ENCODE assay signal across 20 cellular contexts in genomic region chr2:175855236-175855635, GRCh38.
DNase-seq lines count a peak whose midpoint lies in the region; ATAC-seq and TF ChIP-seq lines count a peak whose summit lies in the region.
"Had no signal": no experiment of that assay in that cellular context is flagged by ENCODE, and none has a peak within 500 bp of the region (broad histone marks: within the 10 kb centered on the region; RNA-seq: fewer than 3 reads in every experiment).

No MANE protein-coding gene starts in this region.

- DNase-seq in heart right ventricle: no peak
- DNase-seq in left ventricle myocardium superior: no peak
- peak; percentile 53 for DNase-seq in NCI-H69 (lab: John Stamatoyannopoulos, UW)
- DNase-seq in glutamatergic neuron: no peak
- DNase-seq in RKO (ENCODE audit: low spot score): no peak
- DNase-seq: activated CD4-positive, alpha-beta memory T cell treated with anti-CD3 and anti-CD28 coated beads for 36 hours; activated effector memory CD4-positive, alpha-beta T cell treated with anti-CD3 and anti-CD28 coated beads, Interleukin-2, amount 50 U/mL, for 16 hours; body of pancreas; CD4-positive, alpha-beta memory T cell; colonic mucosa; DND-41; KG1; nephron progenitor cell; stimulated activated CD4-positive, alpha-beta T cell treated with anti-CD3 and anti-CD28 coated beads, Interleukin-4, amount 100 ng/mL, for 24 hours; stimulated activated naive CD4-positive, alpha-beta T cell treated with Interleukin-2 at 50 U/mL for 16 hours had no signal

- peak overlapping the region; percentile 66 for H3K4me3 Mint-ChIP-seq in glutamatergic neuron (ENCODE audit: unreplicated experiment)
- H3K4me3 Mint-ChIP-seq: activated CD4-positive, alpha-beta memory T cell treated with anti-CD3 and anti-CD28 coated beads for 36 hours; CD4-positive, alpha-beta memory T cell; mesothelial cell of epicardium; nephron progenitor cell had no signal

- ATAC-seq in heart right ventricle (no peak), left ventricle myocardium superior (no peak), HG03521 (IDR thresholded peaks at IDR 0.05; ENCODE audit: unreplicated experiment) (no peak), GM19328 (IDR thresholded peaks at IDR 0.05; ENCODE audit: unreplicated experiment) (no peak)
- ATAC-seq: body of pancreas had no signal

- H3K27me3 Mint-ChIP-seq in glutamatergic neuron (ENCODE audit: unreplicated experiment): peaks cover 8% of the 10 kb centered on the region
- H3K27me3 Mint-ChIP-seq: activated CD4-positive, alpha-beta memory T cell treated with anti-CD3 and anti-CD28 coated beads for 36 hours had no signal

- H3K4me3 ChIP-seq in heart right ventricle (no peak overlapping the region), stomach smooth muscle (ENCODE audit: low read length in 2 of 2) (no peak overlapping the region)
- H3K4me3 ChIP-seq: body of pancreas, colonic mucosa, tibial nerve had no signal

- H3K9me3 ChIP-seq in heart right ventricle (no peaks in the 10 kb centered on the region), stomach smooth muscle (ENCODE audit: control insufficient read depth in 2 of 2, low read length in 2 of 2) (no peaks in the 10 kb centered on the region)
- H3K9me3 ChIP-seq: body of pancreas, colonic mucosa, tibial nerve had no signal

- H3K27me3 ChIP-seq in heart right ventricle (no peaks in the 10 kb centered on the region), stomach smooth muscle (ENCODE audit: control insufficient read depth in 1 of 2, insufficient read depth in 2 of 2, low read length in 2 of 2) (no peaks in the 10 kb centered on the region)
- H3K27me3 ChIP-seq: body of pancreas, colonic mucosa, tibial nerve had no signal

- H3K9me3 Mint-ChIP-seq in glutamatergic neuron (ENCODE audit: unreplicated experiment): peaks cover 15% of the 10 kb centered on the region
- H3K9me3 Mint-ChIP-seq: activated CD4-positive, alpha-beta memory T cell treated with anti-CD3 and anti-CD28 coated beads for 36 hours had no signal

- peaks cover 48% of the 10 kb centered on the region for H3K4me1 Mint-ChIP-seq in glutamatergic neuron (ENCODE audit: low read depth, unreplicated experiment)
- H3K4me1 Mint-ChIP-seq: CD4-positive, alpha-beta memory T cell had no signal

- H3K36me3 ChIP-seq in heart right ventricle (no peaks in the 10 kb centered on the region), stomach smooth muscle (ENCODE audit: control insufficient read depth in 2 of 2, insufficient read depth in 2 of 2, low read length in 2 of 2) (no peaks in the 10 kb centered on the region)
- H3K36me3 ChIP-seq: colonic mucosa, tibial nerve had no signal

- TF ChIP-seq CTCF in heart right ventricle (IDR thresholded peaks at IDR 0.05): no peak
- TF ChIP-seq CTCF in glutamatergic neuron (IDR thresholded peaks at IDR 0.05; ENCODE audit: partially characterized antibody, unreplicated experiment): no peak

- peak overlapping the region; percentile 96 for H3K27ac Mint-ChIP-seq in glutamatergic neuron (ENCODE audit: unreplicated experiment)
- H3K27ac Mint-ChIP-seq: activated CD4-positive, alpha-beta memory T cell treated with anti-CD3 and anti-CD28 coated beads for 36 hours; CD4-positive, alpha-beta memory T cell; mesothelial cell of epicardium; nephron progenitor cell had no signal

- H3K27ac ChIP-seq in heart right ventricle (peak overlapping the region in 9 of 10 donors; percentile 22 to 89 (median 80)), stomach smooth muscle (ENCODE audit: low read length) (peak overlapping the region; percentile 58)
- H3K27ac ChIP-seq: body of pancreas, colonic mucosa, tibial nerve had no signal

- H3K4me1 ChIP-seq in heart right ventricle (peaks cover 0 to 11% (median 0%) of the 10 kb centered on the region in 9 donors), stomach smooth muscle (ENCODE audit: control insufficient read depth, insufficient read depth, low read length) (peaks cover 11% of the 10 kb centered on the region)
- H3K4me1 ChIP-seq: body of pancreas, colonic mucosa, tibial nerve had no signal

- 71 to 72% methylated on average over 4 of the region's 4 CpGs for WGBS in heart right ventricle, 2 donors

- H3K9ac ChIP-seq in stomach smooth muscle (ENCODE audit: low read length in 2 of 2): no peak overlapping the region

- peaks cover 5% of the 10 kb centered on the region for H3K36me3 Mint-ChIP-seq in glutamatergic neuron (ENCODE audit: unreplicated experiment)
- H3K36me3 Mint-ChIP-seq: activated CD4-positive, alpha-beta memory T cell treated with anti-CD3 and anti-CD28 coated beads for 36 hours; CD4-positive, alpha-beta memory T cell; mesothelial cell of epicardium had no signal

- intact Hi-C loops in heart right ventricle (cut with DNase I): no loop called here
- intact Hi-C loops in left ventricle myocardium superior (cut with micrococcal nuclease): no loop called here
